Comparison of ENCODE assay signal across 1 cellular context in genomic region chr7:15920953-15921352, GRCh38.
TF ChIP-seq lines count a peak whose summit lies in the region.

No MANE protein-coding gene starts in this region.

TF ChIP-seq in SK-N-SH treated with all-trans-retinoic acid at 6 μM for 48 hours, 23 proteins besides CTCF, POLR2A, EP300 and RAD21 (continued from another document):
- TF ChIP-seq RARB (CRISPR knock-in tag; IDR thresholded peaks at IDR 0.05): no peak
- TF ChIP-seq SNAI2 (CRISPR knock-in tag; IDR thresholded peaks at IDR 0.05): no peak
- no peak for TF ChIP-seq GLIS3 (CRISPR knock-in tag; IDR thresholded peaks at IDR 0.05)
- TF ChIP-seq ZNF8 (CRISPR knock-in tag; IDR thresholded peaks at IDR 0.05): no peak
- TF ChIP-seq ZNF565 (CRISPR knock-in tag; conservative IDR thresholded peaks at IDR 0.05; ENCODE audit: low read depth): no peak
- no peak for TF ChIP-seq CREB5 (CRISPR knock-in tag; IDR thresholded peaks at IDR 0.05; ENCODE audit: low read depth)
- no peak for TF ChIP-seq OSR1 (CRISPR knock-in tag; IDR thresholded peaks at IDR 0.05)
